Comparison of ENCODE assay signal across 19 cellular contexts in the genomic region with DNA sequence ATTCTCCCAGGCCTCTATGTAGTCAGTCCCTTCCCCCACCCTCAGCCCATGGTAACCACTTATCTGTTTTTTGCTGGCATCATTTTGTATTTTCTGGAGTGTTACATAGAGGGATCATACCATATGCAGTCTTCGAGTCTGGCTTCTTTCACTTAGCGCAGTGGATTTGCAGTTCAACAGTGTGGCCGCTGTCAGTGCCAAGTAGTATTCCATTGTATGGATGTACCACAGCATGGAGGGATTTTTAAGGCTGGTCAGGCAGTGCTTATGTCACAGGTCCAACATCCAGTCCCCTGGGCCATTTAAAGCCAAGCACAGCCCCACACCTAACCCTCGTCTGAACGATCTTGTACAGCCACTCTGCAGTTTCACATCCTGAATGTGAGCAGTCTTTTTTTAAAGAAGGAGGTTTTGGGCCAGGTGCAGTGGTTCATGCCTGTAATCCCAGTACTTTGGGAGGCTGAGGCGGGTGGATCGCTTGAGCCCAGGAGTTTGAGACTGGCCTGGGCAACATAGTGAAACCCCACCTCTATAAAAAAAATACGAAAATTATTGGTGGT.
DNase-seq lines count a peak whose midpoint lies in the region; ATAC-seq, FAIRE-seq and TF ChIP-seq lines count a peak whose summit lies in the region.
"Had no signal": no experiment of that assay in that cellular context is flagged by ENCODE, and none has a peak within 500 bp of the region (broad histone marks: within the 10 kb centered on the region; RNA-seq: fewer than 3 reads in every experiment).

No MANE protein-coding gene starts in this region.

- no peak for TF ChIP-seq POLR2A in spleen (IDR thresholded peaks at IDR 0.05)

- no peaks in the 10 kb centered on the region for H3K27me3 ChIP-seq in RWPE2 (ENCODE audit: insufficient read depth, poor library complexity, severe bottlenecking)
- H3K27me3 ChIP-seq in spleen (replicated peaks in 1 of 7), result no peaks in the 10 kb centered on the region
- H3K27me3 ChIP-seq: BE2C, heart left ventricle, MG63, neutrophil had no signal

- peak; percentile 66 for FAIRE-seq in GM18507 (lab: Jason Lieb, UNC)
- FAIRE-seq in D721Med (lab: Jason Lieb, UNC), result no peak

- intact Hi-C loops in spleen (cut with DNase I; ENCODE audit: low total_unique reads), result no loop called here

- H3K4me3 ChIP-seq in RWPE2 (ENCODE audit: severe bottlenecking) (no peak overlapping the region), spleen (no peak overlapping the region)
- H3K4me3 ChIP-seq: GM23338, heart left ventricle, MG63 had no signal

- peak; percentile 48 for ATAC-seq in HG02610 (IDR thresholded peaks at IDR 0.05; ENCODE audit: unreplicated experiment)
- ATAC-seq in RWPE2 (ENCODE audit: low read depth), result no peak
- ATAC-seq: activated CD8-positive, alpha-beta T cell treated with anti-CD3 and anti-CD28 coated beads, Interleukin-2, amount 10 ng/mL, durations not matched to agents 7 days and 5 days; GM23338; heart left ventricle; right cardiac atrium had no signal

- H3K36me3 ChIP-seq in RWPE2 (ENCODE audit: low read depth) (no peaks in the 10 kb centered on the region), spleen (peaks cover 0 to 9% (median 0%) of the 10 kb centered on the region in 6 donors)
- H3K36me3 ChIP-seq: heart left ventricle, MG63 had no signal

- H3K9me3 ChIP-seq in RWPE2 (ENCODE audit: severe bottlenecking) (no peaks in the 10 kb centered on the region), spleen (no peaks in the 10 kb centered on the region)
- H3K9me3 ChIP-seq: BE2C, heart left ventricle, MG63, neutrophil had no signal

- TF ChIP-seq CTCF in RWPE2 (IDR thresholded peaks at IDR 0.05; ENCODE audit: poor library complexity, severe bottlenecking), result no peak
- no peak for TF ChIP-seq CTCF in spleen (IDR thresholded peaks at IDR 0.05 in 8 of 11, conservative IDR thresholded peaks at IDR 0.05 in 3 of 11)
- TF ChIP-seq CTCF in D721Med (IDR thresholded peaks at IDR 0.05; ENCODE audit: insufficient read depth, missing control alignments), result no peak

- WGBS in spleen, 5 donors, result 75 to 87% (median 82%) methylated on average over 8 of the region's 8 CpGs

- DNase-seq in GM18507 (ENCODE audit: extremely low spot score, insufficient read length, low read depth), result no peak
- DNase-seq in RWPE2 (ENCODE audit: low spot score), result peak; percentile 9
- DNase-seq in spleen, result peak; percentile 35
- no peak for DNase-seq in NOMO-1 treated with DMSO at 0.1 percent for 48 hours (lab: John Stamatoyannopoulos, UW; ENCODE audit: unreplicated experiment)
- DNase-seq in COLO668 (lab: John Stamatoyannopoulos, UW; ENCODE audit: unreplicated experiment), result no peak
- DNase-seq in D721Med (ENCODE audit: insufficient read length, low spot score), result no peak
- DNase-seq: activated CD8-positive, alpha-beta T cell treated with anti-CD3 and anti-CD28 coated beads, Interleukin-2, amount 10 ng/mL, durations not matched to agents 7 days and 5 days; BE2C; caudate nucleus; islet precursor cell; MG63; NCI-H2029; NCI-H510A; stimulated activated CD4-positive, alpha-beta T cell treated with anti-CD3 and anti-CD28 coated beads, Interleukin-2, amount 100 ng/mL, for 24 hours had no signal

- H3K4me1 ChIP-seq in RWPE2 (ENCODE audit: insufficient read depth, poor library complexity, severe bottlenecking) (peaks cover 27% of the 10 kb centered on the region), spleen (peaks cover 0 to 48% (median 16%) of the 10 kb centered on the region in 6 donors)

- H3K27ac ChIP-seq in RWPE2 (ENCODE audit: poor library complexity, severe bottlenecking) (no peak overlapping the region), spleen (no peak overlapping the region)
- H3K27ac ChIP-seq: neutrophil had no signal

Comparison
In these comparisons a context has a peak if more than half of its experiments do, and no peak if none do; other contexts are left out.
1. DNase-seq: peak in RWPE2 (single experiment) and spleen (single experiment); none in GM18507 (single experiment), NOMO-1 treated with DMSO at 0.1 percent for 48 hours (single experiment), COLO668 (single experiment) and D721Med (single experiment).